Comparison of ENCODE assay signal across 7 cellular contexts in genomic region chr5:105197531-105197930, GRCh38.
"Had no signal": no experiment of that assay in that cellular context is flagged by ENCODE, and none has a peak within 500 bp of the region (broad histone marks: within the 10 kb centered on the region; RNA-seq: fewer than 3 reads in every experiment).

No MANE protein-coding gene starts in this region.

- FAIRE-seq: H1, H54, HTR-8/SVneo had no signal

- ATAC-seq: GM23338 had no signal

- H3K4me2 ChIP-seq: GM23338 had no signal

- H3K4me3 ChIP-seq: GM23338 had no signal

- H2AFZ ChIP-seq: GM23338 had no signal

- DNase-seq: H9, HCEC 1CT, KG1 had no signal
